22 cellular contexts compared by ENCODE assay signal in the genomic region with DNA sequence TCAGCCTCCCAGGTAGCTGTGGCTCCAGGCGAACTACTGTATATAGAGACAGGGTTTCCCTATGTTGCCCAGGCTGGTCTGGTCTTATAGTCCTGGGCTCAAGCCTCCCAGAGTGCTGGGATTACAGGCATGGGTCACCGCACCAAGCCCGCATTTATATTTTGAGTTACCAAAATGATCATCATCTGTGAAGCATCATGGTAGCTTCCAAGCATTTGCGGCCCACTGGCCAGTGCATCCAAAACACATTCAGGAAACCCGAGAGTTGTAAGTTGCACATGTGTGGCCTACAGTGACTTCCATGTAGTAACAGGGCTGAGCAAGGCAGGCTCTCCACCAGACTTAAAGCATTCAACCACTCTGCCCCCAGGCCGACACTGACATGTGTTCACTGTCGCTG. TPM values are rescaled to one million over a fixed set of nuclear protein-coding genes. Genes with fewer than 3 reads are reported as not detected.
A peak's percentile ranks its signal among the peaks of the same experiment; 100 is the strongest.
DNase-seq lines count a peak whose midpoint lies in the region; ATAC-seq and TF ChIP-seq lines count a peak whose summit lies in the region.
"Had no signal": no experiment of that assay in that cellular context is flagged by ENCODE, and none has a peak within 500 bp of the region (broad histone marks: within the 10 kb centered on the region; RNA-seq: fewer than 3 reads in every experiment).

No MANE protein-coding gene starts in this region.

- peak overlapping the region; percentile 17 for H3K4me3 Mint-ChIP-seq in T-helper 1 cell treated with Interleukin-12 subunit alpha and Interleukin-12 subunit beta and Interleukin-4 antibody, amounts not matched to agents 30 μg/mL and 1 μg/mL, for 36 hours
- peak overlapping the region; percentile 71 for H3K4me3 Mint-ChIP-seq in CD4-positive, alpha-beta T cell
- peak overlapping the region; percentile 68 for H3K4me3 Mint-ChIP-seq in activated T-helper 17 cell treated with anti-CD3 and anti-CD28 coated beads, Interleukin-2, amount 50 U/mL, for 72 hours
- peak overlapping the region; percentile 22 for H3K4me3 Mint-ChIP-seq in natural killer cell treated with Interleukin-12 subunit alpha and Interleukin-12 subunit beta and Interleukin-15 and Interleukin-18, amount 100 ng/mL, for 72 hours

- no peak overlapping the region for H3K9ac ChIP-seq in colonic mucosa (ENCODE audit: low read depth in 2 of 2, low read length in 2 of 2)
- H3K9ac ChIP-seq: BLaER1, parathyroid adenoma had no signal

- CTCF ChIA-PET in CD4-positive, alpha-beta T cell (lab: Charles Lee), result interaction anchor here (1.7 kb wide), 1 partner anchor 72 kb away, joined by 3 read pairs; no protein-coding TSS in a partner anchor

- no peaks in the 10 kb centered on the region for H3K27me3 Mint-ChIP-seq in T-helper 1 cell treated with Interleukin-12 subunit alpha and Interleukin-12 subunit beta and Interleukin-4 antibody, amounts not matched to agents 30 μg/mL and 1 μg/mL, for 36 hours (ENCODE audit: low read depth)
- H3K27me3 Mint-ChIP-seq in CD4-positive, alpha-beta T cell, result no peaks in the 10 kb centered on the region
- no peaks in the 10 kb centered on the region for H3K27me3 Mint-ChIP-seq in activated T-helper 17 cell treated with anti-CD3 and anti-CD28 coated beads, Interleukin-2, amount 50 U/mL, for 72 hours
- H3K27me3 Mint-ChIP-seq in natural killer cell treated with Interleukin-12 subunit alpha and Interleukin-12 subunit beta and Interleukin-15 and Interleukin-18, amount 100 ng/mL, for 72 hours, result no peaks in the 10 kb centered on the region

- intact Hi-C loops in CD4-positive, alpha-beta T cell (cut with DNase I, micrococcal nuclease), result loop anchor here in 1 of 2 experiments (5.0 to 10.0 kb wide), 4 partner anchors 300 to 673 kb away; partner anchors contain the start of genes RXRA, SURF1 and SURF2
- intact Hi-C loops in colonic mucosa (cut with DNase I), result no loop called here

- no peak overlapping the region for H3K4me3 ChIP-seq in colonic mucosa
- H3K4me3 ChIP-seq: A549, BLaER1, lung, Peyer's patch, right lobe of liver had no signal

- no peak for ATAC-seq in CD4-positive, alpha-beta T cell (ENCODE audit: poor library complexity)
- ATAC-seq in activated T-helper 17 cell treated with anti-CD3 and anti-CD28 coated beads, Interleukin-2, amount 50 U/mL, for 72 hours (replicated peaks), result no peak
- no peak for ATAC-seq in natural killer cell treated with Interleukin-12 subunit alpha and Interleukin-12 subunit beta and Interleukin-15 and Interleukin-18, amount 100 ng/mL, for 72 hours
- ATAC-seq in HG02759 (IDR thresholded peaks at IDR 0.05; ENCODE audit: unreplicated experiment) (no peak), GM21360 (IDR thresholded peaks at IDR 0.05; ENCODE audit: unreplicated experiment) (no peak)
- ATAC-seq: A549, right lobe of liver had no signal

- H3K9me3 Mint-ChIP-seq in T-helper 1 cell treated with Interleukin-12 subunit alpha and Interleukin-12 subunit beta and Interleukin-4 antibody, amounts not matched to agents 30 μg/mL and 1 μg/mL, for 36 hours, result no peaks in the 10 kb centered on the region
- no peaks in the 10 kb centered on the region for H3K9me3 Mint-ChIP-seq in CD4-positive, alpha-beta T cell
- no peaks in the 10 kb centered on the region for H3K9me3 Mint-ChIP-seq in activated T-helper 17 cell treated with anti-CD3 and anti-CD28 coated beads, Interleukin-2, amount 50 U/mL, for 72 hours
- no peaks in the 10 kb centered on the region for H3K9me3 Mint-ChIP-seq in natural killer cell treated with Interleukin-12 subunit alpha and Interleukin-12 subunit beta and Interleukin-15 and Interleukin-18, amount 100 ng/mL, for 72 hours

- POLR2A ChIA-PET in CD4-positive, alpha-beta T cell (lab: Charles Lee), result no interaction called here

- peaks cover 3% of the 10 kb centered on the region for H3K4me1 Mint-ChIP-seq in T-helper 1 cell treated with Interleukin-12 subunit alpha and Interleukin-12 subunit beta and Interleukin-4 antibody, amounts not matched to agents 30 μg/mL and 1 μg/mL, for 36 hours (ENCODE audit: low read depth)
- no peaks in the 10 kb centered on the region for H3K4me1 Mint-ChIP-seq in CD4-positive, alpha-beta T cell (ENCODE audit: low read depth)
- peaks cover 4% of the 10 kb centered on the region for H3K4me1 Mint-ChIP-seq in activated T-helper 17 cell treated with anti-CD3 and anti-CD28 coated beads, Interleukin-2, amount 50 U/mL, for 72 hours
- peaks cover 0 to 3% of the 10 kb centered on the region in 2 donors for H3K4me1 Mint-ChIP-seq in natural killer cell treated with Interleukin-12 subunit alpha and Interleukin-12 subunit beta and Interleukin-15 and Interleukin-18, amount 100 ng/mL, for 72 hours (ENCODE audit: low read depth in 2 of 2)

- DNase-seq in T-helper 1 cell, result no peak
- DNase-seq in CD4-positive, alpha-beta T cell, result no peak
- no peak for DNase-seq in natural killer cell treated with Interleukin-12 subunit alpha and Interleukin-12 subunit beta and Interleukin-15 and Interleukin-18, amount 100 ng/mL, for 72 hours (ENCODE audit: low spot score)
- DNase-seq in colonic mucosa, result no peak
- DNase-seq: activated CD4-positive, CD25-positive, alpha-beta regulatory T cell; amniotic stem cell; IMR-90; NCI-H1105; NCI-H2029 treated with DMSO at 0.1 percent for 48 hours; NCI-H446; Peyer's patch; stimulated activated CD4-positive, alpha-beta T cell treated with anti-CD3 and anti-CD28 coated beads, Interleukin-15, amount 100 ng/mL, for 24 hours; T1000 had no signal

- H3K4me1 ChIP-seq in colonic mucosa, result no peaks in the 10 kb centered on the region
- H3K4me1 ChIP-seq: parathyroid adenoma had no signal

- H3K27ac Mint-ChIP-seq in T-helper 1 cell treated with Interleukin-12 subunit alpha and Interleukin-12 subunit beta and Interleukin-4 antibody, amounts not matched to agents 30 μg/mL and 1 μg/mL, for 36 hours, result no peak overlapping the region
- no peak overlapping the region for H3K27ac Mint-ChIP-seq in CD4-positive, alpha-beta T cell
- H3K27ac Mint-ChIP-seq in activated T-helper 17 cell treated with anti-CD3 and anti-CD28 coated beads, Interleukin-2, amount 50 U/mL, for 72 hours, result no peak overlapping the region
- H3K27ac Mint-ChIP-seq in natural killer cell treated with Interleukin-12 subunit alpha and Interleukin-12 subunit beta and Interleukin-15 and Interleukin-18, amount 100 ng/mL, for 72 hours, result no peak overlapping the region

- no peak overlapping the region for H3K27ac ChIP-seq in CD4-positive, alpha-beta T cell (ENCODE audit: low read depth, low read length)
- H3K27ac ChIP-seq in colonic mucosa, result no peak overlapping the region
- H3K27ac ChIP-seq: A549, BLaER1, parathyroid adenoma, Peyer's patch had no signal

- no peak for TF ChIP-seq CTCF in CD4-positive, alpha-beta T cell (IDR thresholded peaks at IDR 0.05)
- no peak for TF ChIP-seq CTCF in colonic mucosa (IDR thresholded peaks at IDR 0.05)

- no peaks in the 10 kb centered on the region for H3K36me3 ChIP-seq in colonic mucosa

- H3K9me3 ChIP-seq in CD4-positive, alpha-beta T cell (ENCODE audit: control insufficient read depth, low read length), result no peaks in the 10 kb centered on the region
- no peaks in the 10 kb centered on the region for H3K9me3 ChIP-seq in colonic mucosa
- H3K9me3 ChIP-seq: A549, BLaER1, Peyer's patch, right lobe of liver had no signal

- H3K27me3 ChIP-seq in CD4-positive, alpha-beta T cell (ENCODE audit: control insufficient read depth, insufficient read depth, low read length), result no peaks in the 10 kb centered on the region
- no peaks in the 10 kb centered on the region for H3K27me3 ChIP-seq in colonic mucosa
- H3K27me3 ChIP-seq: BLaER1, Peyer's patch, right lobe of liver had no signal

- H3K36me3 Mint-ChIP-seq in T-helper 1 cell treated with Interleukin-12 subunit alpha and Interleukin-12 subunit beta and Interleukin-4 antibody, amounts not matched to agents 30 μg/mL and 1 μg/mL, for 36 hours (ENCODE audit: low read depth), result peaks cover 3% of the 10 kb centered on the region
- peaks cover 13% of the 10 kb centered on the region for H3K36me3 Mint-ChIP-seq in CD4-positive, alpha-beta T cell (ENCODE audit: low read depth)
- H3K36me3 Mint-ChIP-seq in activated T-helper 17 cell treated with anti-CD3 and anti-CD28 coated beads, Interleukin-2, amount 50 U/mL, for 72 hours (ENCODE audit: low read depth), result peaks cover 21% of the 10 kb centered on the region
- no peaks in the 10 kb centered on the region for H3K36me3 Mint-ChIP-seq in natural killer cell treated with Interleukin-12 subunit alpha and Interleukin-12 subunit beta and Interleukin-15 and Interleukin-18, amount 100 ng/mL, for 72 hours

RNA-seq across cellular contexts. Expression of gene BRD3OS, which starts 2.3 kb away (rescaled TPM):
- total RNA-seq in CD4-positive, alpha-beta T cell, result 1 to 10 TPM; 4.0 to 4.9 TPM
- total RNA-seq in activated T-helper 17 cell treated with anti-CD3 and anti-CD28 coated beads, Interleukin-2, amount 50 U/mL, for 72 hours, result 10 to 100 TPM in 1 of 2 donors, 1 to 10 TPM in 1; 8.5 to 12.5 TPM
- 10 to 100 TPM in 1 of 2 donors, 1 to 10 TPM in 1; 9.6 to 10.7 TPM for total RNA-seq in natural killer cell treated with Interleukin-12 subunit alpha and Interleukin-12 subunit beta and Interleukin-15 and Interleukin-18, amount 100 ng/mL, for 72 hours
- total RNA-seq in colonic mucosa, result 1 to 10 TPM; 5.2 to 6.9 TPM

RNA-seq across cellular contexts. Expression of gene VAV2, which starts 35.4 kb away (rescaled TPM):
- 1 to 10 TPM; 1.6 to 1.7 TPM for total RNA-seq in CD4-positive, alpha-beta T cell
- total RNA-seq in activated T-helper 17 cell treated with anti-CD3 and anti-CD28 coated beads, Interleukin-2, amount 50 U/mL, for 72 hours, result 1 to 10 TPM; 7.0 to 7.3 TPM
- 1 to 10 TPM; 1.9 to 6.7 TPM for total RNA-seq in natural killer cell treated with Interleukin-12 subunit alpha and Interleukin-12 subunit beta and Interleukin-15 and Interleukin-18, amount 100 ng/mL, for 72 hours
- total RNA-seq in colonic mucosa, result 10 to 100 TPM; 30.7 to 45.1 TPM

RNA-seq across cellular contexts. Expression of gene BRD3, which starts 40.3 kb away (rescaled TPM):
- total RNA-seq in CD4-positive, alpha-beta T cell, result 10 to 100 TPM; 26.7 to 29.0 TPM
- 10 to 100 TPM in 1 of 2 donors, 1 to 10 TPM in 1; 8.4 to 10.6 TPM for total RNA-seq in activated T-helper 17 cell treated with anti-CD3 and anti-CD28 coated beads, Interleukin-2, amount 50 U/mL, for 72 hours
- 10 to 100 TPM; 17.8 to 19.1 TPM for total RNA-seq in natural killer cell treated with Interleukin-12 subunit alpha and Interleukin-12 subunit beta and Interleukin-15 and Interleukin-18, amount 100 ng/mL, for 72 hours
- total RNA-seq in colonic mucosa, result 10 to 100 TPM; 26.8 to 50.9 TPM

Comparison
In these comparisons a context has a peak if more than half of its experiments do, and no peak if none do; other contexts are left out.
1. H3K4me3 Mint-ChIP-seq: peak in every context shown above with its lines; median percentile 71 in CD4-positive, alpha-beta T cell; 68 in activated T-helper 17 cell treated with anti-CD3 and anti-CD28 coated beads, Interleukin-2, amount 50 U/mL, for 72 hours; 22 in natural killer cell treated with Interleukin-12 subunit alpha and Interleukin-12 subunit beta and Interleukin-15 and Interleukin-18, amount 100 ng/mL, for 72 hours; 17 in T-helper 1 cell treated with Interleukin-12 subunit alpha and Interleukin-12 subunit beta and Interleukin-4 antibody, amounts not matched to agents 30 μg/mL and 1 μg/mL, for 36 hours.